ENCODE assay signal across 9 cellular contexts in genomic region chr22:44667829-44668189, GRCh38. TPM values are rescaled to one million over a fixed set of nuclear protein-coding genes. Genes with fewer than 3 reads are reported as not detected.
DNase-seq lines count a peak whose midpoint lies in the region; ATAC-seq and TF ChIP-seq lines count a peak whose summit lies in the region.
"Had no signal": no experiment of that assay in that cellular context is flagged by ENCODE, and none has a peak within 500 bp of the region (broad histone marks: within the 10 kb centered on the region; RNA-seq: fewer than 3 reads in every experiment).

No MANE protein-coding gene starts in this region.

- peak overlapping the region; percentile 68 for H3K4me3 ChIP-seq in AG04450 (ENCODE audit: low read depth, low read length)
- H3K4me3 ChIP-seq in effector memory CD4-positive, alpha-beta T cell (ENCODE audit: insufficient read depth, low read depth, low read length, poor library complexity, severe bottlenecking) = peak overlapping the region; percentile 46
- peak overlapping the region; percentile 38 for H3K4me3 ChIP-seq in ovary

- H3K9me3 Mint-ChIP-seq in activated CD4-positive, alpha-beta T cell treated with anti-CD3 and anti-CD28 coated beads for 36 hours (ENCODE audit: low read depth) = no peaks in the 10 kb centered on the region

- H3K4me1 Mint-ChIP-seq in activated CD4-positive, alpha-beta T cell treated with anti-CD3 and anti-CD28 coated beads for 36 hours = peaks cover 45% of the 10 kb centered on the region

- TF ChIP-seq CTCF in AG04450 (IDR thresholded peaks at IDR 0.05; ENCODE audit: low read depth, low read length) (no peak), ovary (IDR thresholded peaks at IDR 0.05) (no peak)

- no peak for TF ChIP-seq POLR2A in ovary (IDR thresholded peaks at IDR 0.05)

- TF ChIP-seq EP300 in ovary (IDR thresholded peaks at IDR 0.05) = no peak

- no peaks in the 10 kb centered on the region for H3K36me3 Mint-ChIP-seq in activated CD4-positive, alpha-beta T cell treated with anti-CD3 and anti-CD28 coated beads for 36 hours (ENCODE audit: low read depth)

- peaks cover 42% of the 10 kb centered on the region for H3K4me1 ChIP-seq in effector memory CD4-positive, alpha-beta T cell (ENCODE audit: control insufficient read depth, insufficient read depth, low read length, poor library complexity, severe bottlenecking)
- peaks cover 11% of the 10 kb centered on the region for H3K4me1 ChIP-seq in ovary (ENCODE audit: insufficient read depth)

- WGBS in ovary, 3 donors = 43 to 50% (median 47%) methylated on average over 8 of the region's 8 CpGs

- CTCF ChIA-PET in AG04450 (lab: Charles Lee) = interaction anchor here (1.2 kb wide), 1 partner anchor 16 kb away, joined by 4 read pairs; no protein-coding TSS in a partner anchor
- CTCF ChIA-PET in activated CD4-positive, alpha-beta T cell treated with anti-CD3 and anti-CD28 coated beads for 36 hours (lab: Charles Lee) = interaction anchor here (0.7 kb wide), 1 partner anchor 20 kb away, joined by 4 read pairs; no protein-coding TSS in a partner anchor

- intact Hi-C loops in activated CD4-positive, alpha-beta T cell treated with anti-CD3 and anti-CD28 coated beads for 36 hours (cut with DNase I, micrococcal nuclease) = loop anchor here in 1 of 2 experiments (1.0 kb wide), 2 partner anchors 17 to 34 kb away; partner anchors contain the start of gene PRR5
- intact Hi-C loops in ovary (cut with DNase I) = no loop called here

- peak overlapping the region; percentile 62 for H3K27ac Mint-ChIP-seq in activated CD4-positive, alpha-beta T cell treated with anti-CD3 and anti-CD28 coated beads for 36 hours

- no peak for DNase-seq in AG04450 (ENCODE audit: low read depth, low spot score)
- peak; percentile 77 for DNase-seq in activated CD4-positive, alpha-beta T cell treated with anti-CD3 and anti-CD28 coated beads for 36 hours
- DNase-seq in effector memory CD4-positive, alpha-beta T cell = peak; percentile 71 to 77 (median 72)
- DNase-seq in ovary = peak in 1 of 5 donors; percentile 36
- no peak for DNase-seq in NCI-H2029 (lab: John Stamatoyannopoulos, UW)
- no peak for DNase-seq in KG1 (lab: John Stamatoyannopoulos, UW)

- no peaks in the 10 kb centered on the region for H3K9me3 ChIP-seq in AG04450 (ENCODE audit: control insufficient read depth, insufficient read depth, low read length)
- H3K9me3 ChIP-seq in effector memory CD4-positive, alpha-beta T cell (ENCODE audit: control insufficient read depth, low read length) = no peaks in the 10 kb centered on the region
- no peaks in the 10 kb centered on the region for H3K9me3 ChIP-seq in ovary

- ATAC-seq in activated CD4-positive, alpha-beta T cell treated with anti-CD3 and anti-CD28 coated beads for 36 hours = peak; percentile 33
- ATAC-seq in HG03025 (IDR thresholded peaks at IDR 0.05; ENCODE audit: low FRiP score, unreplicated experiment) (no peak), GM21528 (IDR thresholded peaks at IDR 0.05; ENCODE audit: low FRiP score, unreplicated experiment) (no peak)

- H3K27ac ChIP-seq in AG04450 (ENCODE audit: low read depth, low read length) (no peak overlapping the region), ovary (peak overlapping the region; percentile 1 to 74)
- peak overlapping the region; percentile 89 for H3K27ac ChIP-seq in effector memory CD4-positive, alpha-beta T cell (ENCODE audit: insufficient read depth, low read length, poor library complexity, severe bottlenecking)

- peak overlapping the region; percentile 54 for H3K4me3 Mint-ChIP-seq in activated CD4-positive, alpha-beta T cell treated with anti-CD3 and anti-CD28 coated beads for 36 hours

- POLR2A ChIA-PET in AG04450 (lab: Yijun Ruan, JAX) = no interaction called here
- POLR2A ChIA-PET in activated CD4-positive, alpha-beta T cell treated with anti-CD3 and anti-CD28 coated beads for 36 hours (lab: Charles Lee) = no interaction called here

- H3K36me3 ChIP-seq in effector memory CD4-positive, alpha-beta T cell (ENCODE audit: control insufficient read depth, insufficient read depth, low read length) = no peaks in the 10 kb centered on the region
- H3K36me3 ChIP-seq in ovary = no peaks in the 10 kb centered on the region

- H3K27me3 Mint-ChIP-seq in activated CD4-positive, alpha-beta T cell treated with anti-CD3 and anti-CD28 coated beads for 36 hours = no peaks in the 10 kb centered on the region

- peaks cover 3% of the 10 kb centered on the region for H3K27me3 ChIP-seq in AG04450 (ENCODE audit: control insufficient read depth, insufficient read depth, low read length)
- no peaks in the 10 kb centered on the region for H3K27me3 ChIP-seq in effector memory CD4-positive, alpha-beta T cell (replicated peaks; ENCODE audit: control insufficient read depth, insufficient read depth, low read length, poor library complexity, severe bottlenecking)
- H3K27me3 ChIP-seq in ovary = no peaks in the 10 kb centered on the region

RNA-seq across cellular contexts. Expression of gene PRR5, which starts 34.2 kb away (rescaled TPM):
- polyA plus RNA-seq in AG04450 (2011; rRNA removed) (12.9 and 16.2 TPM in 2 replicates), ovary (10 to 100 TPM in 1 of 2 donors, 1 to 10 TPM in 1; 4.0 to 17.3 TPM)
- 14.6 and 18.4 TPM in 2 replicates for polyA minus RNA-seq in AG04450 (2011; rRNA and poly(A)+ RNA removed)
- 10 to 100 TPM; 13.6 TPM for total RNA-seq in activated CD4-positive, alpha-beta T cell treated with anti-CD3 and anti-CD28 coated beads for 36 hours
- 10 to 100 TPM in 6 of 7 donors, 1 to 10 TPM in 1; 6.7 to 21.1 (median 16.8) TPM for total RNA-seq in ovary
- total RNA-seq: M059J had no signal

Comparison
In these comparisons a context has a peak if more than half of its experiments do, and no peak if none do; other contexts are left out.
1. DNase-seq: peak in activated CD4-positive, alpha-beta T cell treated with anti-CD3 and anti-CD28 coated beads for 36 hours (single experiment) and effector memory CD4-positive, alpha-beta T cell (3 of 3); none in AG04450 (single experiment), NCI-H2029 (single experiment) and KG1 (single experiment).
2. Peak in every context shown above with its lines, with median percentiles within 50 percentile points of each other: H3K4me3 ChIP-seq.